9 cellular contexts compared by ENCODE assay signal in genomic region chr19:19110410-19111137, GRCh38. TPM values are rescaled to one million over a fixed set of nuclear protein-coding genes. Genes with fewer than 3 reads are reported as not detected.
A peak's percentile ranks its signal among the peaks of the same experiment; 100 is the strongest.
DNase-seq lines count a peak whose midpoint lies in the region; ATAC-seq and TF ChIP-seq lines count a peak whose summit lies in the region.
"Had no signal": no experiment of that assay in that cellular context is flagged by ENCODE, and none has a peak within 500 bp of the region (broad histone marks: within the 10 kb centered on the region; RNA-seq: fewer than 3 reads in every experiment).

No MANE protein-coding gene starts in this region.

- no peak overlapping the region for H2BK15ac ChIP-seq in neuronal stem cell (ENCODE audit: low read length)

- H3K9ac ChIP-seq in neuronal stem cell (ENCODE audit: low read depth, low read length, poor library complexity), result peak overlapping the region; percentile 70

- peaks cover 2% of the 10 kb centered on the region for H3K79me1 ChIP-seq in neuronal stem cell (ENCODE audit: low read depth, low read length)

- H3K27ac ChIP-seq in Peyer's patch (no peak overlapping the region), neuronal stem cell (replicated peaks; ENCODE audit: low read length) (no peak overlapping the region)
- H3K27ac ChIP-seq: uterus had no signal

- H3K27me3 ChIP-seq in Peyer's patch (no peaks in the 10 kb centered on the region), neuronal stem cell (ENCODE audit: control insufficient read depth in 3 of 3, insufficient read depth in 3 of 3, low read depth in 1 of 3, low read length in 3 of 3) (no peaks in the 10 kb centered on the region)
- H3K27me3 ChIP-seq: uterus had no signal

- H3K4me1 ChIP-seq in Peyer's patch (peaks cover 0 to 12% (median 0%) of the 10 kb centered on the region in 4 donors), neuronal stem cell (ENCODE audit: control insufficient read depth in 2 of 2, insufficient read depth in 1 of 2, low read depth in 1 of 2, low read length in 2 of 2) (peaks cover 14 to 15% of the 10 kb centered on the region in 2 donors)
- H3K4me1 ChIP-seq: uterus had no signal

- no peaks in the 10 kb centered on the region for H3K36me3 ChIP-seq in Peyer's patch
- H3K36me3 ChIP-seq in neuronal stem cell (replicated peaks in 1 of 2; ENCODE audit: control insufficient read depth in 2 of 2, insufficient read depth in 2 of 2, low read length in 2 of 2), result no peaks in the 10 kb centered on the region
- H3K36me3 ChIP-seq: uterus had no signal

- H3K4me3 ChIP-seq in Peyer's patch (peak overlapping the region in 1 of 4 donors; percentile 17), epithelial cell of proximal tubule (ENCODE audit: low read depth, low read length) (peak overlapping the region; percentile 25), neuronal stem cell (ENCODE audit: low read length in 2 of 2) (no peak overlapping the region)
- H3K4me3 ChIP-seq: uterus had no signal

- DNase-seq in DMS53 (lab: John Stamatoyannopoulos, UW), result peak; percentile 72
- no peak for DNase-seq in Peyer's patch
- DNase-seq in epithelial cell of proximal tubule (ENCODE audit: low read depth), result no peak
- no peak for DNase-seq in neuronal stem cell (ENCODE audit: low spot score)
- DNase-seq in SK-N-DZ (ENCODE audit: low spot score), result no peak
- DNase-seq in DMS79 treated with DMSO at 0.1 percent for 48 hours (lab: John Stamatoyannopoulos, UW), result no peak
- DNase-seq in GM19240 (ENCODE audit: insufficient read length, low spot score), result no peak
- DNase-seq: uterus had no signal

- H3K4me2 ChIP-seq in neuronal stem cell (ENCODE audit: insufficient read depth, low read length, poor library complexity, severe bottlenecking), result peak overlapping the region; percentile 11

- H2BK12ac ChIP-seq in neuronal stem cell (ENCODE audit: low read length), result peak overlapping the region; percentile 41

- H2AK5ac ChIP-seq in neuronal stem cell (ENCODE audit: low read depth, low read length), result peak overlapping the region; percentile 75

- H3K9me3 ChIP-seq in Peyer's patch, result no peaks in the 10 kb centered on the region
- no peaks in the 10 kb centered on the region for H3K9me3 ChIP-seq in neuronal stem cell (replicated peaks in 1 of 2; ENCODE audit: control insufficient read depth in 2 of 2, insufficient read depth in 1 of 2, low read depth in 1 of 2, low read length in 2 of 2)
- H3K9me3 ChIP-seq: uterus had no signal

- peak overlapping the region; percentile 40 for H2AFZ ChIP-seq in neuronal stem cell (ENCODE audit: low read length)

- peak overlapping the region; percentile 53 for H2BK5ac ChIP-seq in neuronal stem cell (ENCODE audit: low read length)

- no peak overlapping the region for H3K4ac ChIP-seq in neuronal stem cell (ENCODE audit: low read length)

- TF ChIP-seq POLR2A in Peyer's patch (IDR thresholded peaks at IDR 0.05), result no peak

- H3K18ac ChIP-seq in neuronal stem cell (ENCODE audit: low read length), result peak overlapping the region; percentile 57

- no CpG with 5 or more reads among the region's 66 CpGs for WGBS in neuronal stem cell (ENCODE audit: extremely low coverage in 2 of 2, insufficient read length in 2 of 2, insufficient replicate concordance in 1 of 2), 2 donors

- H3K23ac ChIP-seq in neuronal stem cell (ENCODE audit: low read depth, low read length, poor library complexity), result peak overlapping the region; percentile 89

- peak in 5 of 6 experiments; percentile 0 to 42 (median 31) for TF ChIP-seq CTCF in Peyer's patch (IDR thresholded peaks at IDR 0.05)
- TF ChIP-seq CTCF in epithelial cell of proximal tubule (conservative IDR thresholded peaks at IDR 0.05; ENCODE audit: low read depth, low read length), result peak; percentile 35

- peak overlapping the region; percentile 94 for H3K14ac ChIP-seq in neuronal stem cell (ENCODE audit: low read length)

- no peak for ATAC-seq in HG02870 (IDR thresholded peaks at IDR 0.05; ENCODE audit: unreplicated experiment)

- no peak overlapping the region for H4K91ac ChIP-seq in neuronal stem cell (ENCODE audit: low read depth, low read length, poor library complexity)

- H4K8ac ChIP-seq in neuronal stem cell (ENCODE audit: low read depth, low read length), result peak overlapping the region; percentile 17

- no peak overlapping the region for H2BK120ac ChIP-seq in neuronal stem cell (ENCODE audit: low read depth, low read length)

RNA-seq across cellular contexts. Expression of gene TMEM161A, which starts 27.7 kb away (rescaled TPM):
- total RNA-seq in Peyer's patch (10 to 100 TPM; 15.9 to 26.4 (median 18.7) TPM), epithelial cell of proximal tubule (32.6 TPM in 2 replicates)
- 25.5 TPM for polyA plus RNA-seq in neuronal stem cell (2013, experiment 1 of 2)
- polyA plus RNA-seq in neuronal stem cell (2013, experiment 2 of 2), result 24.0 TPM
- 31.6 and 33.6 TPM in 2 replicates for polyA plus RNA-seq in SK-N-DZ (2014; cell fraction: cytosol; rRNA removed)
- polyA plus RNA-seq in SK-N-DZ (2014; cell fraction: nucleus; rRNA removed), result 78.7 and 92.4 TPM in 2 replicates

RNA-seq across cellular contexts. Expression of gene SLC25A42, which starts 46.8 kb away (rescaled TPM):
- total RNA-seq in Peyer's patch (10 to 100 TPM; 11.2 to 24.8 (median 13.2) TPM), epithelial cell of proximal tubule (2.2 and 2.9 TPM in 2 replicates)
- 6.8 TPM for polyA plus RNA-seq in neuronal stem cell (2013, experiment 1 of 2)
- polyA plus RNA-seq in neuronal stem cell (2013, experiment 2 of 2), result 7.2 TPM
- polyA plus RNA-seq in SK-N-DZ (2014; cell fraction: cytosol; rRNA removed), result 7.0 and 10.3 TPM in 2 replicates
- polyA plus RNA-seq in SK-N-DZ (2014; cell fraction: nucleus; rRNA removed), result 10.6 and 17.8 TPM in 2 replicates

RNA-seq across cellular contexts. Expression of gene MEF2B, which starts 59.5 kb away (rescaled TPM):
- 1 to 10 TPM in 2 of 4 donors, not detected in 2; 5.0 to 7.4 TPM for total RNA-seq in Peyer's patch
- not detected in 2 replicates for total RNA-seq in epithelial cell of proximal tubule
- polyA plus RNA-seq in neuronal stem cell (2013, experiment 1 of 2), result 1.1 TPM
- polyA plus RNA-seq in neuronal stem cell (2013, experiment 2 of 2), result 1.2 TPM
- polyA plus RNA-seq in SK-N-DZ (2014; cell fraction: cytosol; rRNA removed), result 0.30 TPM in 1 of 2 replicates, not detected in the other
- 0.18 TPM in 1 of 2 replicates, not detected in the other for polyA plus RNA-seq in SK-N-DZ (2014; cell fraction: nucleus; rRNA removed)
